Comparison of ENCODE assay signal across 1 cellular context in genomic region chr14:99320621-99321235, GRCh38.
A peak's percentile ranks its signal among the peaks of the same experiment; 100 is the strongest.
TF ChIP-seq lines count a peak whose summit lies in the region.

No MANE protein-coding gene starts in this region.

TF ChIP-seq in HepG2, 621 proteins besides CTCF, POLR2A, EP300 and RAD21 (continued from another document and continues in another):
- TF ChIP-seq HNF1A (IDR thresholded peaks at IDR 0.05; ENCODE audit: low read depth): no peak
- no peak for TF ChIP-seq HNF1A (CRISPR knock-in tag; IDR thresholded peaks at IDR 0.05; ENCODE audit: borderline replicate concordance)
- no peak for TF ChIP-seq DNMT3B (CRISPR knock-in tag; conservative IDR thresholded peaks at IDR 0.05)
- TF ChIP-seq TCF7L2 (IDR thresholded peaks at IDR 0.05; ENCODE audit: low read depth, low read length): no peak
- no peak for TF ChIP-seq REL (CRISPR knock-in tag; conservative IDR thresholded peaks at IDR 0.05)
- TF ChIP-seq PCBP1 (IDR thresholded peaks at IDR 0.05; ENCODE audit: borderline replicate concordance, low read depth, low read length): no peak
- TF ChIP-seq NFIC (IDR thresholded peaks at IDR 0.05; ENCODE audit: low read length): no peak
- TF ChIP-seq SMC3 (IDR thresholded peaks at IDR 0.05; ENCODE audit: low read length): no peak
- TF ChIP-seq NCOA2 (CRISPR knock-in tag; IDR thresholded peaks at IDR 0.05): peak; percentile 28; the same call in 1 of the 2 replicates
- TF ChIP-seq MAX (IDR thresholded peaks at IDR 0.05): 0 out of 2 replicates have a peak, but pooled peaks have one; percentile 10
- TF ChIP-seq GATAD1 (CRISPR knock-in tag; IDR thresholded peaks at IDR 0.05): no peak
- TF ChIP-seq HDAC6 (IDR thresholded peaks at IDR 0.05; ENCODE audit: low read depth, low read length): no peak
- no peak for TF ChIP-seq MIXL1 (CRISPR knock-in tag; IDR thresholded peaks at IDR 0.05)
- no peak for TF ChIP-seq ZNF276 (CRISPR knock-in tag; IDR thresholded peaks at IDR 0.05; ENCODE audit: low read depth)
- TF ChIP-seq PRMT3 (CRISPR knock-in tag; IDR thresholded peaks at IDR 0.05; ENCODE audit: borderline replicate concordance, low read depth): no peak
- TF ChIP-seq NPAS2 (CRISPR knock-in tag; IDR thresholded peaks at IDR 0.05; ENCODE audit: borderline replicate concordance): no peak
- no peak for TF ChIP-seq ZNF83 (CRISPR knock-in tag; IDR thresholded peaks at IDR 0.05; ENCODE audit: borderline replicate concordance)
- TF ChIP-seq SIN3B (IDR thresholded peaks at IDR 0.05; ENCODE audit: low read length): no peak
- TF ChIP-seq SIN3A (IDR thresholded peaks at IDR 0.05; ENCODE audit: borderline replicate concordance, low read depth, low read length): no peak
- TF ChIP-seq ZBTB2 (CRISPR knock-in tag; IDR thresholded peaks at IDR 0.05; ENCODE audit: low read depth): no peak
- TF ChIP-seq XBP1 (CRISPR knock-in tag; IDR thresholded peaks at IDR 0.05): no peak
- TF ChIP-seq BRD4 (CRISPR knock-in tag; IDR thresholded peaks at IDR 0.05): no peak
- no peak for TF ChIP-seq MEIS2 (CRISPR knock-in tag; IDR thresholded peaks at IDR 0.05)
- peak; percentile 91 for TF ChIP-seq HNRNPL (IDR thresholded peaks at IDR 0.05; ENCODE audit: low read depth, low read length)
- peak; percentile 96 for TF ChIP-seq RARA (CRISPR knock-in tag; IDR thresholded peaks at IDR 0.05)
- no peak for TF ChIP-seq MAFG (CRISPR knock-in tag; IDR thresholded peaks at IDR 0.05)
- no peak for TF ChIP-seq ETV5 (CRISPR knock-in tag; IDR thresholded peaks at IDR 0.05; ENCODE audit: borderline replicate concordance)
- TF ChIP-seq MTERF4 (CRISPR knock-in tag; IDR thresholded peaks at IDR 0.05): no peak
- TF ChIP-seq RXRB (CRISPR knock-in tag; IDR thresholded peaks at IDR 0.05; ENCODE audit: borderline replicate concordance): peak; percentile 49; the same call in 1 of the 2 replicates
- TF ChIP-seq ZNF7 (CRISPR knock-in tag; IDR thresholded peaks at IDR 0.05): no peak
- TF ChIP-seq ZNF530 (CRISPR knock-in tag; IDR thresholded peaks at IDR 0.05; ENCODE audit: low read depth): no peak
- TF ChIP-seq SOX13 (IDR thresholded peaks at IDR 0.05): no peak
- 0 out of 4 replicates have a peak, but pooled peaks of 1 of the 2 experiments have one; percentile 5 for TF ChIP-seq SOX13 (CRISPR knock-in tag; conservative IDR thresholded peaks at IDR 0.05 in 1 of 2, IDR thresholded peaks at IDR 0.05 in 1 of 2)
- TF ChIP-seq ATAD3A (CRISPR knock-in tag; IDR thresholded peaks at IDR 0.05): no peak
- no peak for TF ChIP-seq ZNF33B (CRISPR knock-in tag; IDR thresholded peaks at IDR 0.05)
- TF ChIP-seq CENPBD1 (CRISPR knock-in tag; IDR thresholded peaks at IDR 0.05; ENCODE audit: borderline replicate concordance, low read depth): no peak
- TF ChIP-seq ZNF143 (CRISPR knock-in tag; IDR thresholded peaks at IDR 0.05): peak; percentile 61; the same call in 1 of the 2 replicates
- no peak for TF ChIP-seq ZNF260 (CRISPR knock-in tag; IDR thresholded peaks at IDR 0.05; ENCODE audit: borderline replicate concordance, low read depth)
- no peak for TF ChIP-seq SALL2 (CRISPR knock-in tag; IDR thresholded peaks at IDR 0.05)
- no peak for TF ChIP-seq THAP8 (CRISPR knock-in tag; IDR thresholded peaks at IDR 0.05; ENCODE audit: borderline replicate concordance)
- no peak for TF ChIP-seq ZFP1 (CRISPR knock-in tag; IDR thresholded peaks at IDR 0.05)
- TF ChIP-seq FOXM1 (CRISPR knock-in tag; IDR thresholded peaks at IDR 0.05): no peak
- TF ChIP-seq ATF5 (CRISPR knock-in tag; IDR thresholded peaks at IDR 0.05; ENCODE audit: low read depth): no peak
- TF ChIP-seq HDAC2 (CRISPR knock-in tag; IDR thresholded peaks at IDR 0.05): 0 out of 2 replicates have a peak, but pooled peaks have one; percentile 27
- TF ChIP-seq ZNF687 (CRISPR knock-in tag; IDR thresholded peaks at IDR 0.05): peak; percentile 42; the same call in 1 of the 2 replicates
- TF ChIP-seq YEATS2 (CRISPR knock-in tag; IDR thresholded peaks at IDR 0.05; ENCODE audit: borderline replicate concordance): no peak
- TF ChIP-seq POGZ (CRISPR knock-in tag; IDR thresholded peaks at IDR 0.05): no peak
- no peak for TF ChIP-seq MNT (IDR thresholded peaks at IDR 0.05)
- TF ChIP-seq ZNF747 (CRISPR knock-in tag; IDR thresholded peaks at IDR 0.05; ENCODE audit: borderline replicate concordance): no peak
- TF ChIP-seq POGK (CRISPR knock-in tag; conservative IDR thresholded peaks at IDR 0.05): no peak
- 0 out of 2 replicates have a peak, but pooled peaks have one; percentile 20 for TF ChIP-seq SALL1 (CRISPR knock-in tag; IDR thresholded peaks at IDR 0.05)
- TF ChIP-seq TAF15 (IDR thresholded peaks at IDR 0.05; ENCODE audit: low read depth, low read length, poor library complexity, severe bottlenecking): no peak
